In genomic region chr3:163552659-163552966, GRCh38 we compare ENCODE assay signal across 29 cellular contexts.
"Had no signal": no experiment of that assay in that cellular context is flagged by ENCODE, and none has a peak within 500 bp of the region (broad histone marks: within the 10 kb centered on the region; RNA-seq: fewer than 3 reads in every experiment).

No MANE protein-coding gene starts in this region.

- H3K27me3 ChIP-seq: brain microvascular endothelial cell, dorsolateral prefrontal cortex, gastrocnemius medialis, heart left ventricle had no signal

- DNase-seq: activated CD4-positive, alpha-beta memory T cell treated with anti-CD3 and anti-CD28 coated beads, Interleukin-2, amount 10 ng/mL, durations not matched to agents 7 days and 5 days; activated CD4-positive, alpha-beta T cell treated with anti-CD3 and anti-CD28 coated beads for 1 hour; activated CD4-positive, alpha-beta T cell treated with anti-CD3 and anti-CD28 coated beads for 4 hours; activated CD4-positive, alpha-beta T cell treated with anti-CD3 and anti-CD28 coated beads, Interleukin-2, amount 10 ng/mL, durations not matched to agents 7 days and 5 days; activated CD4-positive, alpha-beta T cell treated with anti-CD3 and anti-CD28 coated beads, Interleukin-2, amount 50 U/mL, for 4 hours; activated CD8-positive, alpha-beta memory T cell treated with anti-CD3 and anti-CD28 coated beads for 24 hours; activated effector memory CD4-positive, alpha-beta T cell treated with Interleukin-2 at 50 U/mL for 16 hours; activated gamma-delta T cell treated with Interleukin-2 at 50 U/mL for 16 hours; activated naive CD4-positive, alpha-beta T cell treated with anti-CD3 and anti-CD28 coated beads, Interleukin-2, amount 50 U/mL, for 16 hours; activated naive CD4-positive, alpha-beta T cell treated with Interleukin-2 at 50 U/mL for 16 hours; activated T-cell treated with anti-CD3 and anti-CD28 coated beads, Interleukin-2, amount 50 U/mL, for 4 hours; amniotic stem cell; anterior cingulate cortex; brain microvascular endothelial cell; dorsolateral prefrontal cortex; effector memory CD4-positive, alpha-beta T cell; endodermal cell; foreskin fibroblast; gastrocnemius medialis; glutamatergic neuron; heart left ventricle; T-helper 2 cell had no signal

- ATAC-seq: activated T-cell treated with anti-CD3 and anti-CD28 coated beads, Interleukin-2, amount 50 U/mL, for 4 hours; activated T-helper 17 cell treated with anti-CD3 and anti-CD28 coated beads, Interleukin-2, amount 50 U/mL, for 72 hours; esophagus mucosa; gastrocnemius medialis; heart left ventricle; WTC11 had no signal

- H3K4me1 ChIP-seq: gastrocnemius medialis, heart left ventricle had no signal

- FAIRE-seq: astrocyte, bronchial epithelial cell had no signal

- H3K9me3 ChIP-seq: gastrocnemius medialis had no signal

- H3K27ac ChIP-seq: brain microvascular endothelial cell, coronary artery, dorsolateral prefrontal cortex, gastrocnemius medialis, heart left ventricle, VCaP had no signal

- H3K36me3 ChIP-seq: brain microvascular endothelial cell, gastrocnemius medialis, heart left ventricle had no signal

- H3K4me3 ChIP-seq: coronary artery, dorsolateral prefrontal cortex, gastrocnemius medialis, heart left ventricle had no signal
